8 cellular contexts compared by ENCODE assay signal in the genomic region with DNA sequence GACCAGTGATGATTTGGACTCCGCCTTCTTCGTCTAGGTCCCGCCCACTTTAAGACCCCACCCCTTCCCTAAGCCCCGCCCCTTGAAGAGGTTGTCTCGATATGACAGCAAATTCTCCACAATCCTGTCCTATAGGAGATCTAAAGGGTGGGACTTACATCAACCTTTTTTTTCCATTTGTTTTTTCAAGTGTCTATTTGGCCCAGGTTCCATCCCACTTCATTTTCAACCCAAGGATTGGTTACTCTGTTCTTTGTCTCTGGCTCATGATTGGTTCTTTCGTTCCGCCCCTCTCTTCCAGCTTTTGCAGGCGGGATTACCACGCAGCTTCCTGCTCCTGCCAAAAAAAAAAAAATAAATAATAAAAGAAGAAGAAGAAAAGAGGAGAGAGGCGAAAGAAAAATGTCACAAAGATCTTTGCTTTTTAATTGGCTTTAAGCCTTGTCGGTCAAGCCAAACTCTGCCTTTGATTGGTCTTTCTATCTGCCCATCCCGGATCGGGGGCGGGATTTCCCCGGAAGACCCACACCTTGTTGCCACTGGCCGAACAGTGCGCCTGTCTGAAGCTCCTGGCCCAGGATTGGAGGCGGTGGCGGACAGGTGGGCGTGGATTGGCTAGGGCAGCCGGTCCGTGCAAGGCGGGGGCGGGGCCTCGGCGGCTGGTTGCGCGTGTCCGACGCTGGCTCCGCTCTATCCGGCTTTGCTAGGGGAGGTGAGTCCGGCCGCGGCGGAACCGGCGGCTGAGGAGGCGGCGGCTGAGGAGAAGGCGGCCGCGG. TPM values are rescaled to one million over a fixed set of nuclear protein-coding genes. Genes with fewer than 3 reads are reported as not detected.
DNase-seq lines count a peak whose midpoint lies in the region; ATAC-seq and TF ChIP-seq lines count a peak whose summit lies in the region.

No MANE protein-coding gene starts in this region.

- H2BK20ac ChIP-seq in IMR-90 (ENCODE audit: low read depth, low read length): no peak overlapping the region

- ATAC-seq in GM21529 (IDR thresholded peaks at IDR 0.05; ENCODE audit: unreplicated experiment) (peak; percentile 91), IMR-90 (ENCODE audit: low read depth) (peak; percentile 94)

- peak overlapping the region; percentile 31 for H2AK9ac ChIP-seq in IMR-90 (replicated peaks; ENCODE audit: low read depth, low read length, poor library complexity)

- no peak overlapping the region for H3K56ac ChIP-seq in IMR-90 (ENCODE audit: extremely low read depth, insufficient read depth, low read length)

- no peak overlapping the region for H3K9ac ChIP-seq in IMR-90 (ENCODE audit: low read depth, low read length)

- peaks cover 3 to 37% of the 10 kb centered on the region in 2 experiments for H3K79me1 ChIP-seq in IMR-90 (ENCODE audit: low read depth in 1 of 2, low read length in 2 of 2)

- H3K36me3 ChIP-seq in IMR-90 (ENCODE audit: control insufficient read depth, insufficient read depth, low read length) (peaks cover 8% of the 10 kb centered on the region; the same call in 1 of the 2 replicates), OCI-LY7 (ENCODE audit: insufficient read depth, low read length) (peaks cover 12% of the 10 kb centered on the region; the same call in 1 of the 2 replicates)

- H4K91ac ChIP-seq in IMR-90 (ENCODE audit: insufficient read depth, low read depth, low read length): no peak overlapping the region

- no peaks in the 10 kb centered on the region for H3K9me3 ChIP-seq in IMR-90 (ENCODE audit: control insufficient read depth, insufficient read depth, low read length)
- no peaks in the 10 kb centered on the region for H3K9me3 ChIP-seq in OCI-LY7 (ENCODE audit: low read length)

- no peak overlapping the region for H2BK15ac ChIP-seq in IMR-90 (ENCODE audit: low read depth, low read length)

- TF ChIP-seq CTCF in IMR-90 (conservative IDR thresholded peaks at IDR 0.05; ENCODE audit: low read depth, low read length): no peak
- no peak for TF ChIP-seq CTCF in OCI-LY7 (conservative IDR thresholded peaks at IDR 0.05; ENCODE audit: low read length)
- no peak for TF ChIP-seq CTCF in epithelial cell of esophagus (IDR thresholded peaks at IDR 0.05; ENCODE audit: insufficient read depth, low read depth, low read length, missing control alignments)

- peak overlapping the region in 1 of 2 experiments; percentile 80; a peak in 3 of 4 replicates for H4K8ac ChIP-seq in IMR-90 (ENCODE audit: low read depth in 2 of 2, low read length in 2 of 2)

- no peak overlapping the region for H3K14ac ChIP-seq in IMR-90 (replicated peaks; ENCODE audit: low read depth, low read length)

- TF ChIP-seq RAD21 in IMR-90 (IDR thresholded peaks at IDR 0.05; ENCODE audit: low read length): no peak

- BruUV-seq in IMR-90 (replicated peaks; lab: Mats Ljungman, UMichigan) (no TSS peak), OCI-LY7 (replicated peaks; lab: Mats Ljungman, UMichigan) (no TSS peak)

- no peak overlapping the region for H3K23ac ChIP-seq in IMR-90 (ENCODE audit: low read depth, low read length)

- no peak overlapping the region for H2BK120ac ChIP-seq in IMR-90 (ENCODE audit: low read depth, low read length)

- no peaks in the 10 kb centered on the region for H3K27me3 ChIP-seq in IMR-90 (ENCODE audit: control insufficient read depth, insufficient read depth, low read length)

- intact Hi-C loops in IMR-90 (cut with micrococcal nuclease): loop anchor here (5.0 to 10.0 kb wide), 2 partner anchors 141 to 294 kb away; partner anchors contain the start of genes IFT20 and TNFAIP1
- intact Hi-C loops in OCI-LY7 (cut with micrococcal nuclease; ENCODE audit: unreplicated experiment): loop anchor here (10.0 kb wide), 1 partner anchor 214 kb away; no protein-coding TSS in a partner anchor

- WGBS in IMR-90 (ENCODE audit: extremely low coverage in 2 of 2, insufficient read length in 1 of 2), 2 experiments: 0% methylated on average over 10 of the region's 43 CpGs; no CpG with 5 or more reads in 1 of the 2 experiments

- H3K27ac ChIP-seq in IMR-90 (ENCODE audit: insufficient read depth, low read length) (peak overlapping the region; percentile 63; the same call in 1 of the 2 replicates), OCI-LY7 (ENCODE audit: low read depth, low read length, poor library complexity, severe bottlenecking) (peak overlapping the region; percentile 65)

- TF ChIP-seq POLR2A in IMR-90 (IDR thresholded peaks at IDR 0.05; ENCODE audit: low read depth, low read length): peak; percentile 82

- H4K5ac ChIP-seq in IMR-90 (ENCODE audit: low read depth, low read length): no peak overlapping the region

- H3K4me1 ChIP-seq in IMR-90 (ENCODE audit: control insufficient read depth, insufficient read depth, low read length) (peaks cover 8% of the 10 kb centered on the region), OCI-LY7 (ENCODE audit: insufficient read depth, low read length, poor library complexity, severe bottlenecking) (peaks cover 48% of the 10 kb centered on the region)

- DNase-seq in DMS114 treated with DMSO at 0.1 percent for 48 hours (lab: John Stamatoyannopoulos, UW; ENCODE audit: unreplicated experiment) (peak; percentile 100), IMR-90 (peak; percentile 99), OCI-LY7 (ENCODE audit: low spot score) (peak; percentile 99), activated T-cell treated with anti-CD3 and anti-CD28 coated beads for 4 hours (peak; percentile 97), epithelial cell of esophagus (ENCODE audit: low read depth) (peak; percentile 100), middle frontal gyrus (ENCODE audit: extremely low spot score, low spot score) (peak; percentile 98)
- DNase-seq in stimulated activated CD8-positive, alpha-beta memory T cell treated with anti-CD3 and anti-CD28 coated beads, Interleukin-2, amount 100 ng/mL, for 48 hours (ENCODE audit: low read depth in 2 of 2): peak; percentile 99 to 100

- H2AFZ ChIP-seq in IMR-90 (replicated peaks; ENCODE audit: low read length, poor library complexity): peak overlapping the region; percentile 87
- peak overlapping the region; percentile 99 for H2AFZ ChIP-seq in OCI-LY7 (ENCODE audit: low read length)

- no peak overlapping the region for H2AK5ac ChIP-seq in IMR-90 (ENCODE audit: low read depth, low read length)

- H3K9me2 ChIP-seq in OCI-LY7 (ENCODE audit: insufficient read depth, low read length): no peaks in the 10 kb centered on the region

- POLR2A ChIA-PET in IMR-90 (lab: Charles Lee; ENCODE audit: unreplicated experiment) (interaction anchor here (0.6 to 0.7 kb wide), 4 partner anchors 11 to 245 kb away, joined by 3 to 8 read pairs (median 4); no protein-coding TSS in a partner anchor), OCI-LY7 (lab: Charles Lee) (interaction anchor here (0.7 to 3.3 kb wide), 7 partner anchors 10 to 780 kb away, joined by 3 to 13 read pairs (median 4); no protein-coding TSS in a partner anchor)

- H3K9me1 ChIP-seq in IMR-90 (ENCODE audit: insufficient read depth, low read length): peaks cover 7% of the 10 kb centered on the region; the same call in 1 of the 2 replicates

- peaks cover 41% of the 10 kb centered on the region for H3K79me2 ChIP-seq in OCI-LY7 (ENCODE audit: insufficient read depth, low read depth, low read length)

- dilution Hi-C loops in IMR-90 (cut with HindIII; ENCODE audit: low sequenced_read_pairs, unreplicated experiment): no loop called here

- CTCF ChIA-PET in IMR-90 (lab: Yijun Ruan, JAX) (interaction anchor here (0.6 to 1.1 kb wide), 2 partner anchors 12 to 305 kb away, joined by 4 to 5 read pairs; no protein-coding TSS in a partner anchor), OCI-LY7 (lab: Charles Lee; ENCODE audit: unreplicated experiment) (interaction anchor here (0.6 to 0.7 kb wide), 2 partner anchors 12 to 460 kb away, joined by 3 read pairs; no protein-coding TSS in a partner anchor)

- no peak overlapping the region for H3K18ac ChIP-seq in IMR-90 (ENCODE audit: low read depth, low read length)

- in situ Hi-C loops in IMR-90 (cut with MboI; ENCODE audit: low sequenced_read_pairs): loop anchor here (10.0 kb wide), 1 partner anchor 284 kb away; no protein-coding TSS in a partner anchor

- H4K20me1 ChIP-seq in IMR-90 (ENCODE audit: insufficient read depth, low read length) (peaks cover 29% of the 10 kb centered on the region), OCI-LY7 (ENCODE audit: insufficient read depth, low read length) (no peaks in the 10 kb centered on the region)

- no peak overlapping the region for H2BK5ac ChIP-seq in IMR-90 (ENCODE audit: low read depth, low read length, poor library complexity, severe bottlenecking)

- H3K4ac ChIP-seq in IMR-90 (ENCODE audit: low read depth, low read length): 0 out of 2 replicates have a peak overlapping the region, but pooled peaks have one; percentile 7

- H3K4me3 ChIP-seq in IMR-90 (ENCODE audit: insufficient read depth, low read depth, low read length) (peak overlapping the region; percentile 71), OCI-LY7 (ENCODE audit: low read depth, low read length, poor library complexity, severe bottlenecking) (peak overlapping the region; percentile 87), epithelial cell of esophagus (ENCODE audit: low read length) (peak overlapping the region; percentile 68)

- H3K4me2 ChIP-seq in IMR-90 (ENCODE audit: low read depth, low read length) (peak overlapping the region; percentile 68; the same call in 1 of the 2 replicates), OCI-LY7 (ENCODE audit: low read length) (peak overlapping the region; percentile 72)

TF ChIP-seq in IMR-90, 13 proteins besides CTCF, POLR2A, EP300 and RAD21 (continues in another document):
- TF ChIP-seq MXI1 (IDR thresholded peaks at IDR 0.05; ENCODE audit: borderline replicate concordance, low read depth, low read length) (peak; percentile 65; the same call in 1 of the 2 replicates), FOS (IDR thresholded peaks at IDR 0.05; ENCODE audit: low read depth, low read length) (peak; percentile 94), MAZ (IDR thresholded peaks at IDR 0.05; ENCODE audit: borderline replicate concordance, low read depth, low read length) (peak; percentile 71; the same call in 1 of the 2 replicates), NFE2L2 (IDR thresholded peaks at IDR 0.05; ENCODE audit: low read depth, low read length) (no peak)
- TF ChIP-seq, protein P1, sequence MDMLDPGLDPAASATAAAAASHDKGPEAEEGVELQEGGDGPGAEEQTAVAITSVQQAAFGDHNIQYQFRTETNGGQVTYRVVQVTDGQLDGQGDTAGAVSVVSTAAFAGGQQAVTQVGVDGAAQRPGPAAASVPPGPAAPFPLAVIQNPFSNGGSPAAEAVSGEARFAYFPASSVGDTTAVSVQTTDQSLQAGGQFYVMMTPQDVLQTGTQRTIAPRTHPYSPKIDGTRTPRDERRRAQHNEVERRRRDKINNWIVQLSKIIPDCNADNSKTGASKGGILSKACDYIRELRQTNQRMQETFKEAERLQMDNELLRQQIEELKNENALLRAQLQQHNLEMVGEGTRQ (IDR thresholded peaks at IDR 0.05; ENCODE audit: low read depth, low read length): peak; percentile 41; the same call in 1 of the 2 replicates

RNA-seq across cellular contexts. Expression of gene NLK, which starts 1.2 kb away (rescaled TPM):
- total RNA-seq in IMR-90 (2012; rRNA removed) (23.3 and 29.2 TPM in 2 replicates), OCI-LY7 (2022) (27.8 and 31.1 TPM in 2 replicates)
- polyA plus RNA-seq in IMR-90 (2012; rRNA removed): 13.8 and 15.3 TPM in 2 replicates
- 6.2 and 8.6 TPM in 2 replicates for polyA plus RNA-seq in IMR-90 (2012; cell fraction: cytosol; rRNA removed)
- 20.9 and 37.1 TPM in 2 replicates for polyA plus RNA-seq in IMR-90 (2012; cell fraction: nucleus; rRNA removed; ENCODE audit: low replicate concordance)
- total RNA-seq in OCI-LY7 (2014; rRNA removed; shearing (Covaris generic)): 18.1 and 23.3 TPM in 2 replicates

Comparison
In these comparisons a context has a peak if more than half of its experiments do, and no peak if none do; other contexts are left out.
1. Peak in every context shown above with its lines: DNase-seq, ATAC-seq, H3K4me3 ChIP-seq and H3K27ac ChIP-seq.